Comparison of ENCODE assay signal across 1 cellular context in genomic region chr6:167651251-167652041, GRCh38.
TF ChIP-seq lines count a peak whose summit lies in the region.

No MANE protein-coding gene starts in this region.

TF ChIP-seq in HepG2, 621 proteins besides CTCF, POLR2A, EP300 and RAD21 (continues in another document):
- TF ChIP-seq SP1 (IDR thresholded peaks at IDR 0.05), result peak; percentile 55; the same call in 1 of the 2 replicates
- no peak for TF ChIP-seq SP1 (CRISPR knock-in tag; IDR thresholded peaks at IDR 0.05)
- no peak for TF ChIP-seq ZNF761 (CRISPR knock-in tag; conservative IDR thresholded peaks at IDR 0.05)
- TF ChIP-seq ZNF788 (CRISPR knock-in tag; IDR thresholded peaks at IDR 0.05; ENCODE audit: borderline replicate concordance), result peak; percentile 68
- 0 out of 2 replicates have a peak, but pooled peaks have one; percentile 67 for TF ChIP-seq FOXK2 (IDR thresholded peaks at IDR 0.05)
- TF ChIP-seq EED (CRISPR knock-in tag; IDR thresholded peaks at IDR 0.05), result peak; percentile 71
- TF ChIP-seq STAT6 (CRISPR knock-in tag; IDR thresholded peaks at IDR 0.05; ENCODE audit: borderline replicate concordance), result no peak
- TF ChIP-seq TBX2 (CRISPR knock-in tag; IDR thresholded peaks at IDR 0.05; ENCODE audit: borderline replicate concordance), result 0 out of 2 replicates have a peak, but pooled peaks have one; percentile 41
- TF ChIP-seq USF2 (IDR thresholded peaks at IDR 0.05; ENCODE audit: low read depth, low read length), result peak; percentile 5; the same call in 1 of the 2 replicates
- TF ChIP-seq USF2 (CRISPR knock-in tag; IDR thresholded peaks at IDR 0.05; ENCODE audit: borderline replicate concordance), result no peak
- peak; percentile 90 for TF ChIP-seq SOX6 (IDR thresholded peaks at IDR 0.05)
- no peak for TF ChIP-seq SOX6 (CRISPR knock-in tag; IDR thresholded peaks at IDR 0.05)
- TF ChIP-seq JUND (CRISPR knock-in tag; IDR thresholded peaks at IDR 0.05), result no peak
- TF ChIP-seq ZNF687 (CRISPR knock-in tag; IDR thresholded peaks at IDR 0.05), result peak; percentile 34
- peak; percentile 43; the same call in 1 of the 2 replicates for TF ChIP-seq LCORL (IDR thresholded peaks at IDR 0.05)
- no peak for TF ChIP-seq LCORL (CRISPR knock-in tag; IDR thresholded peaks at IDR 0.05)
- TF ChIP-seq ZNF646 (CRISPR knock-in tag; IDR thresholded peaks at IDR 0.05), result peak; percentile 98
- TF ChIP-seq MEIS1 (CRISPR knock-in tag; IDR thresholded peaks at IDR 0.05; ENCODE audit: borderline replicate concordance), result no peak
- TF ChIP-seq PLRG1 (conservative IDR thresholded peaks at IDR 0.05), result peak; percentile 92; the same call in 1 of the 2 replicates
- 0 out of 2 replicates have a peak, but pooled peaks have one; percentile 24 for TF ChIP-seq ARID4A (CRISPR knock-in tag; IDR thresholded peaks at IDR 0.05; ENCODE audit: borderline replicate concordance)
- peak; percentile 59 for TF ChIP-seq ZNF282 (IDR thresholded peaks at IDR 0.05; ENCODE audit: partially characterized antibody)
- no peak for TF ChIP-seq ZNF790 (CRISPR knock-in tag; IDR thresholded peaks at IDR 0.05; ENCODE audit: borderline replicate concordance)
- TF ChIP-seq IKZF1 (IDR thresholded peaks at IDR 0.05), result peak; percentile 96
- TF ChIP-seq SMAD9 (CRISPR knock-in tag; IDR thresholded peaks at IDR 0.05), result no peak
- no peak for TF ChIP-seq TBL1XR1 (IDR thresholded peaks at IDR 0.05; ENCODE audit: borderline replicate concordance, low read length, partially characterized antibody)
- TF ChIP-seq ATM (IDR thresholded peaks at IDR 0.05; ENCODE audit: borderline replicate concordance), result peak; percentile 90
- peak; percentile 79 for TF ChIP-seq MNT (IDR thresholded peaks at IDR 0.05)
- peak; percentile 50; the same call in 1 of the 2 replicates for TF ChIP-seq ZNF672 (CRISPR knock-in tag; IDR thresholded peaks at IDR 0.05)
- TF ChIP-seq NONO (IDR thresholded peaks at IDR 0.05), result 0 out of 2 replicates have a peak, but pooled peaks have one; percentile 4
- no peak; the same call in 1 of the 2 replicates for TF ChIP-seq NONO (CRISPR knock-in tag; conservative IDR thresholded peaks at IDR 0.05)
- 0 out of 2 replicates have a peak, but pooled peaks have one; percentile 22 for TF ChIP-seq HNRNPL (IDR thresholded peaks at IDR 0.05; ENCODE audit: low read depth, low read length)
